ENCODE assay signal across 9 cellular contexts in genomic region chr17:41863074-41863843, GRCh38. TPM values are rescaled to one million over a fixed set of nuclear protein-coding genes. Genes with fewer than 3 reads are reported as not detected.
DNase-seq lines count a peak whose midpoint lies in the region; ATAC-seq and TF ChIP-seq lines count a peak whose summit lies in the region.
"Had no signal": no experiment of that assay in that cellular context is flagged by ENCODE, and none has a peak within 500 bp of the region (broad histone marks: within the 10 kb centered on the region; RNA-seq: fewer than 3 reads in every experiment).

No MANE protein-coding gene starts in this region.

- no peak overlapping the region for H2AFZ ChIP-seq in SK-N-SH (ENCODE audit: low read depth)

- H4K20me1 ChIP-seq in SK-N-SH (ENCODE audit: insufficient read depth), result peaks cover 46% of the 10 kb centered on the region

- no peak overlapping the region for H3K4me3 Mint-ChIP-seq in activated CD8-positive, alpha-beta T cell treated with anti-CD3 and anti-CD28 coated beads for 36 hours
- H3K4me3 Mint-ChIP-seq: stimulated activated naive CD8-positive, alpha-beta T cell treated with anti-CD3 and anti-CD28 coated beads, Interleukin-15, Interleukin-2, amounts not matched to agents 100 ng/mL and 50 ng/mL, for 24 hours had no signal

- no peak for DNase-seq in SK-N-SH
- peak; percentile 70 for DNase-seq in activated CD8-positive, alpha-beta T cell treated with anti-CD3 and anti-CD28 coated beads for 36 hours
- no peak for DNase-seq in DMS79 (lab: John Stamatoyannopoulos, UW)
- DNase-seq in NCI-H524 treated with DMSO at 0.1 percent for 48 hours (lab: John Stamatoyannopoulos, UW), result no peak

- intact Hi-C loops in activated CD8-positive, alpha-beta T cell treated with anti-CD3 and anti-CD28 coated beads for 36 hours (cut with micrococcal nuclease), result no loop called here

- H3F3A ChIP-seq in SK-N-SH (replicated peaks; ENCODE audit: insufficient read depth), result peaks cover 17% of the 10 kb centered on the region

- H3K4me2 ChIP-seq in SK-N-SH, result peak overlapping the region; percentile 91

- H3K27ac ChIP-seq in SK-N-SH (ENCODE audit: low read depth in 2 of 2, low read length in 1 of 2) (no peak overlapping the region), iPS-20b (ENCODE audit: low read length) (no peak overlapping the region), subcutaneous abdominal adipose tissue (ENCODE audit: low read depth, low read length) (no peak overlapping the region)

- TF ChIP-seq CTCF in SK-N-SH (IDR thresholded peaks at IDR 0.05), result no peak
- TF ChIP-seq CTCF in activated CD8-positive, alpha-beta T cell treated with anti-CD3 and anti-CD28 coated beads for 36 hours (IDR thresholded peaks at IDR 0.05), result no peak

- no peak overlapping the region for H3K27ac Mint-ChIP-seq in activated CD8-positive, alpha-beta T cell treated with anti-CD3 and anti-CD28 coated beads for 36 hours
- H3K27ac Mint-ChIP-seq: stimulated activated naive CD8-positive, alpha-beta T cell treated with anti-CD3 and anti-CD28 coated beads, Interleukin-15, Interleukin-2, amounts not matched to agents 100 ng/mL and 50 ng/mL, for 24 hours had no signal

- H3K9ac ChIP-seq in SK-N-SH (peak overlapping the region; percentile 92; the same call in 1 of the 2 replicates), iPS-20b (ENCODE audit: low read depth, low read length) (peak overlapping the region; percentile 1; the same call in 1 of the 2 replicates), subcutaneous abdominal adipose tissue (ENCODE audit: low read length in 5 of 5) (peak overlapping the region; percentile 51 to 94 (median 91))

- TF ChIP-seq RAD21 in SK-N-SH (IDR thresholded peaks at IDR 0.05; ENCODE audit: low read length), result no peak

- WGBS in SK-N-SH (ENCODE audit: low lambda C conversion rate), result 81% methylated on average over 18 of the region's 18 CpGs

- POLR2A ChIA-PET in SK-N-SH (lab: Yijun Ruan, JAX), result interaction anchor here (2.8 kb wide), 1 partner anchor 51 kb away, joined by 12 read pairs; the partner anchor contains the start of genes FKBP10 and P3H4
- POLR2A ChIA-PET in activated CD8-positive, alpha-beta T cell treated with anti-CD3 and anti-CD28 coated beads for 36 hours (lab: Charles Lee), result interaction anchor here (0.5 to 2.9 kb wide), 6 partner anchors 10 to 172 kb away, joined by 3 to 14 read pairs (median 8); partner anchors contain the start of gene ACLY

- peaks cover 9% of the 10 kb centered on the region for H3K36me3 Mint-ChIP-seq in activated CD8-positive, alpha-beta T cell treated with anti-CD3 and anti-CD28 coated beads for 36 hours (ENCODE audit: low read depth)

- H3K27me3 ChIP-seq in SK-N-SH (ENCODE audit: insufficient read depth), result no peaks in the 10 kb centered on the region
- H3K27me3 ChIP-seq in iPS-20b (ENCODE audit: insufficient read depth, low read length), result no peaks in the 10 kb centered on the region
- no peaks in the 10 kb centered on the region for H3K27me3 ChIP-seq in subcutaneous abdominal adipose tissue (ENCODE audit: control insufficient read depth in 5 of 5, insufficient read depth in 4 of 5, low read length in 5 of 5)

- no peak for ATAC-seq in SK-N-SH treated with all-trans-retinoic acid at 6 μM for 48 hours
- ATAC-seq in activated CD8-positive, alpha-beta T cell treated with anti-CD3 and anti-CD28 coated beads for 36 hours, result peak; percentile 51
- ATAC-seq in GM19035 (IDR thresholded peaks at IDR 0.05; ENCODE audit: unreplicated experiment), result no peak

- H3K9me2 ChIP-seq in SK-N-SH, result no peaks in the 10 kb centered on the region

- H3K4me1 ChIP-seq in SK-N-SH (ENCODE audit: control insufficient read depth in 1 of 2, insufficient read depth in 2 of 2, low read depth in 1 of 2, low read length in 1 of 2), result peaks cover 5 to 24% of the 10 kb centered on the region in 2 experiments; a peak in 2 of 4 replicates
- H3K4me1 ChIP-seq in iPS-20b (ENCODE audit: insufficient read depth, low read length), result peaks cover 20% of the 10 kb centered on the region
- peaks cover 8 to 35% (median 24%) of the 10 kb centered on the region in 5 donors for H3K4me1 ChIP-seq in subcutaneous abdominal adipose tissue (ENCODE audit: control insufficient read depth in 5 of 5, insufficient read depth in 5 of 5, low read length in 5 of 5)

- H3K9me3 ChIP-seq in SK-N-SH (no peaks in the 10 kb centered on the region), iPS-20b (ENCODE audit: insufficient read depth, low read depth, low read length) (no peaks in the 10 kb centered on the region), subcutaneous abdominal adipose tissue (ENCODE audit: control insufficient read depth in 5 of 5, low read length in 5 of 5) (no peaks in the 10 kb centered on the region)

- H3K79me2 ChIP-seq in SK-N-SH (ENCODE audit: insufficient read depth), result peaks cover 68% of the 10 kb centered on the region

- no peaks in the 10 kb centered on the region for H3K27me3 Mint-ChIP-seq in activated CD8-positive, alpha-beta T cell treated with anti-CD3 and anti-CD28 coated beads for 36 hours
- H3K27me3 Mint-ChIP-seq: stimulated activated naive CD8-positive, alpha-beta T cell treated with anti-CD3 and anti-CD28 coated beads, Interleukin-15, Interleukin-2, amounts not matched to agents 100 ng/mL and 50 ng/mL, for 24 hours had no signal

- H3K4me1 Mint-ChIP-seq in activated CD8-positive, alpha-beta T cell treated with anti-CD3 and anti-CD28 coated beads for 36 hours (ENCODE audit: low read depth), result peaks cover 28% of the 10 kb centered on the region

- no peaks in the 10 kb centered on the region for H3K9me3 Mint-ChIP-seq in activated CD8-positive, alpha-beta T cell treated with anti-CD3 and anti-CD28 coated beads for 36 hours
- H3K9me3 Mint-ChIP-seq: stimulated activated naive CD8-positive, alpha-beta T cell treated with anti-CD3 and anti-CD28 coated beads, Interleukin-15, Interleukin-2, amounts not matched to agents 100 ng/mL and 50 ng/mL, for 24 hours had no signal

- TF ChIP-seq EP300 in SK-N-SH (IDR thresholded peaks at IDR 0.05; ENCODE audit: borderline replicate concordance in 1 of 2, low read depth in 1 of 2, low read length in 1 of 2), result no peak

- H3K4me3 ChIP-seq in SK-N-SH (ENCODE audit: low read depth in 2 of 2, low read length in 1 of 2) (peak overlapping the region; percentile 91 to 95; a peak in 3 of 4 replicates), iPS-20b (ENCODE audit: low read length) (peak overlapping the region; percentile 73), subcutaneous abdominal adipose tissue (ENCODE audit: low read depth in 1 of 5, low read length in 5 of 5) (peak overlapping the region; percentile 56 to 96 (median 94))

- CTCF ChIA-PET in SK-N-SH (lab: Yijun Ruan, JAX), result interaction anchor here (1.2 kb wide), 1 partner anchor 8 kb away, joined by 3 read pairs; no protein-coding TSS in a partner anchor
- CTCF ChIA-PET in activated CD8-positive, alpha-beta T cell treated with anti-CD3 and anti-CD28 coated beads for 36 hours (lab: Charles Lee), result interaction anchor here (1.0 to 1.5 kb wide), 4 partner anchors 10 to 167 kb away, joined by 3 to 4 read pairs (median 3); no protein-coding TSS in a partner anchor

- peaks cover 13 to 15% of the 10 kb centered on the region in 2 experiments for H3K36me3 ChIP-seq in SK-N-SH (replicated peaks in 1 of 2; ENCODE audit: control insufficient read depth in 1 of 2, insufficient read depth in 2 of 2, low read length in 1 of 2)
- H3K36me3 ChIP-seq in iPS-20b (ENCODE audit: insufficient read depth, low read depth, low read length), result peaks cover 15% of the 10 kb centered on the region
- peaks cover 7 to 16% (median 12%) of the 10 kb centered on the region in 5 donors for H3K36me3 ChIP-seq in subcutaneous abdominal adipose tissue (ENCODE audit: control insufficient read depth in 5 of 5, insufficient read depth in 5 of 5, low read length in 5 of 5)

TF ChIP-seq in SK-N-SH, 30 proteins besides CTCF, POLR2A, EP300 and RAD21 (continues in another document):
- no peak for TF ChIP-seq EZH2phosphoT487 (IDR thresholded peaks at IDR 0.05; ENCODE audit: borderline replicate concordance, low read depth)
- no peak for TF ChIP-seq NRF1 (IDR thresholded peaks at IDR 0.05; ENCODE audit: low read depth, low read length)
- TF ChIP-seq ELF1 (IDR thresholded peaks at IDR 0.05), result no peak

TF ChIP-seq in SK-N-SH treated with all-trans-retinoic acid at 6 μM for 48 hours, 23 proteins besides CTCF, POLR2A, EP300 and RAD21 (continues in another document):
- no peak for TF ChIP-seq CREB5 (CRISPR knock-in tag; IDR thresholded peaks at IDR 0.05; ENCODE audit: low read depth)

RNA-seq across cellular contexts. Expression of gene KLHL11, which starts 2.0 kb away (rescaled TPM):
- 2.6 and 3.0 TPM in 2 replicates for polyA plus RNA-seq in SK-N-SH (2012; rRNA removed)
- polyA plus RNA-seq in SK-N-SH (2012; cell fraction: cytosol; rRNA removed), result 2.2 and 2.7 TPM in 2 replicates
- 2.0 and 2.9 TPM in 2 replicates for polyA plus RNA-seq in SK-N-SH (2012; cell fraction: nucleus; rRNA removed)
- total RNA-seq in activated CD8-positive, alpha-beta T cell treated with anti-CD3 and anti-CD28 coated beads for 36 hours, result 10 to 100 TPM; 19.2 to 19.6 TPM

RNA-seq across cellular contexts. Expression of gene KLHL10, which starts 25.6 kb away (rescaled TPM):
- 0.02 and 0.03 TPM in 2 replicates for polyA plus RNA-seq in SK-N-SH (2012; rRNA removed)
- 0.04 and 0.05 TPM in 2 replicates for polyA plus RNA-seq in SK-N-SH (2012; cell fraction: cytosol; rRNA removed)
- 0.30 and 0.42 TPM in 2 replicates for polyA plus RNA-seq in SK-N-SH (2012; cell fraction: nucleus; rRNA removed)
- total RNA-seq in activated CD8-positive, alpha-beta T cell treated with anti-CD3 and anti-CD28 coated beads for 36 hours, result under 1 TPM in 1 of 2 experiments, not detected in 1; 0.36 TPM

RNA-seq across cellular contexts. Expression of gene NT5C3B, which starts 27.2 kb away (rescaled TPM):
- 87.4 and 98.0 TPM in 2 replicates for polyA plus RNA-seq in SK-N-SH (2012; rRNA removed)
- 105 and 106 TPM in 2 replicates for polyA plus RNA-seq in SK-N-SH (2012; cell fraction: cytosol; rRNA removed)
- 85.1 and 94.9 TPM in 2 replicates for polyA plus RNA-seq in SK-N-SH (2012; cell fraction: nucleus; rRNA removed)
- total RNA-seq in activated CD8-positive, alpha-beta T cell treated with anti-CD3 and anti-CD28 coated beads for 36 hours, result 10 to 100 TPM; 30.5 to 32.3 TPM

RNA-seq across cellular contexts. Expression of gene FKBP10, which starts 50.5 kb away (rescaled TPM):
- 360 and 377 TPM in 2 replicates for polyA plus RNA-seq in SK-N-SH (2012; rRNA removed)
- 109 and 170 TPM in 2 replicates for polyA plus RNA-seq in SK-N-SH (2012; cell fraction: cytosol; rRNA removed)
- 1,131 and 1,228 TPM in 2 replicates for polyA plus RNA-seq in SK-N-SH (2012; cell fraction: nucleus; rRNA removed)
- 1 to 10 TPM in 1 of 2 experiments, under 1 TPM in 1; 0.74 to 1.2 TPM for total RNA-seq in activated CD8-positive, alpha-beta T cell treated with anti-CD3 and anti-CD28 coated beads for 36 hours

RNA-seq across cellular contexts. Expression of gene P3H4, which starts 51.5 kb away (rescaled TPM):
- polyA plus RNA-seq in SK-N-SH (2012; rRNA removed), result 55.5 and 88.3 TPM in 2 replicates
- 48.3 and 54.1 TPM in 2 replicates for polyA plus RNA-seq in SK-N-SH (2012; cell fraction: cytosol; rRNA removed)
- polyA plus RNA-seq in SK-N-SH (2012; cell fraction: nucleus; rRNA removed), result 32.4 and 41.1 TPM in 2 replicates
- 1 to 10 TPM; 2.6 to 3.2 TPM for total RNA-seq in activated CD8-positive, alpha-beta T cell treated with anti-CD3 and anti-CD28 coated beads for 36 hours

Comparison
In these comparisons a context has a peak if more than half of its experiments do, and no peak if none do; other contexts are left out.
1. H3K9ac ChIP-seq: peak in every context shown above with its lines; median percentile 92 in SK-N-SH; 91 in subcutaneous abdominal adipose tissue; 1 in iPS-20b.